In the genomic region with DNA sequence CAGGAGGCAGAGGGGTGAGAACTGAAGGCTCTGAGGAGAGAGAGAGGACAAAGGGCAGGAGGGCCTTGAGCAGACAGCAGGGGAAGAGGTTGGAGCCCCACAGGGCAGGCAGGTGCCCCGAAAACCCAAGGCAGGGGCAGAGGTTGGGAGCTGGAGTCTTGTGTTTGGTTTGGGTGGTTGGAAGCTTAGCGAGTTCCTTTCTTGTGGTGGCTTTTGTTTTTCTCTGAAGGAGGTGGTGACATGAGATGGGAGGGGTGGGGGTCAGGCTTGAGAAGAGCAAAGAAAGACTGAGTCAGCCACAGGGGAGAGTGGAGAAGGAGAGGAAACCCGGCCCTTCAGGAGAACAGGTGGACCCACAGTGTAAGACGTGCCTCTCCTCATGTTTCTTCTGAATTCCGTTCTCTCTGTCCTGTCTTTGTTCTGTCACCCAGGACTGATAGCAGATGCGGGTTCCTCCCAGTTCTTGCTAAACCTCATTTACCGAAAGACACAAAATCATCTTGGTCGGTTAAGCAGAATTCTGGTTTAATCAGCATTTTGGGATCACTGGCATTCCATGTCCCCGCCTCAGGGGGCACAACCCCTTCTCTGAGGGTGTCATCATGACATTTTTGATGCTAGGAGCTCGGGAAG, we compare ENCODE assay signal across 15 cellular contexts.
DNase-seq lines count a peak whose midpoint lies in the region; TF ChIP-seq lines count a peak whose summit lies in the region.
"Had no signal": no experiment of that assay in that cellular context is flagged by ENCODE, and none has a peak within 500 bp of the region (broad histone marks: within the 10 kb centered on the region; RNA-seq: fewer than 3 reads in every experiment).

No MANE protein-coding gene starts in this region.

- H2BK5ac ChIP-seq in trophoblast cell (ENCODE audit: low read depth, low read length, poor library complexity) = no peak overlapping the region

- no peaks in the 10 kb centered on the region for H3K4me1 ChIP-seq in trophoblast cell (ENCODE audit: control insufficient read depth in 1 of 2, insufficient read depth in 2 of 2, low read length in 2 of 2)
- H3K4me1 ChIP-seq: A549, BE2C had no signal

- no CpG with 5 or more reads among the region's 10 CpGs for WGBS in trophoblast cell (ENCODE audit: extremely low coverage, insufficient coverage, insufficient read length)

- H3K79me2 ChIP-seq in trophoblast cell (ENCODE audit: control insufficient read depth, insufficient read depth, low read length, poor library complexity) = no peaks in the 10 kb centered on the region

- no peaks in the 10 kb centered on the region for H3K36me3 Mint-ChIP-seq in Calu3 (ENCODE audit: insufficient read depth, unreplicated experiment)
- H3K36me3 Mint-ChIP-seq: CD8-positive, alpha-beta memory T cell; IgD-negative memory B cell had no signal

- no peaks in the 10 kb centered on the region for H3K27me3 Mint-ChIP-seq in Calu3 (ENCODE audit: unreplicated experiment)
- H3K27me3 Mint-ChIP-seq: CD8-positive, alpha-beta memory T cell; IgD-negative memory B cell had no signal

- H3K36me3 ChIP-seq in trophoblast cell (ENCODE audit: control insufficient read depth in 1 of 2, insufficient read depth in 2 of 2, low read length in 2 of 2) = peaks cover 8 to 14% of the 10 kb centered on the region in 2 experiments
- H3K36me3 ChIP-seq: BE2C had no signal

- no peak overlapping the region for H3K27ac ChIP-seq in trophoblast cell (ENCODE audit: low read depth, low read length)
- H3K27ac ChIP-seq: A549, KMS-11 had no signal

- H3K79me1 ChIP-seq in trophoblast cell (ENCODE audit: low read length) = no peaks in the 10 kb centered on the region

- H4K12ac ChIP-seq in trophoblast cell (ENCODE audit: low read depth, low read length) = no peak overlapping the region

- H3K4ac ChIP-seq in trophoblast cell (ENCODE audit: low read depth, low read length) = no peak overlapping the region

- peaks cover 2% of the 10 kb centered on the region for H3K9me3 ChIP-seq in trophoblast cell (ENCODE audit: insufficient read depth, low read depth, low read length)
- H3K9me3 ChIP-seq: A549, BE2C had no signal

- H3K9me3 Mint-ChIP-seq in Calu3 (ENCODE audit: low read depth, unreplicated experiment) = no peaks in the 10 kb centered on the region

- H3K23ac ChIP-seq in trophoblast cell (ENCODE audit: low read length) = no peak overlapping the region

- H3K4me3 ChIP-seq in Jurkat, Clone E6-1 (ENCODE audit: low read length) = no peak overlapping the region
- H3K4me3 ChIP-seq in trophoblast cell (ENCODE audit: low read depth, low read length) = no peak overlapping the region
- H3K4me3 ChIP-seq: A549 had no signal

- H4K91ac ChIP-seq in trophoblast cell (ENCODE audit: low read depth, low read length) = no peak overlapping the region

- H3K14ac ChIP-seq in trophoblast cell (ENCODE audit: low read length) = no peak overlapping the region

- H2BK120ac ChIP-seq in trophoblast cell (ENCODE audit: insufficient read depth, low read length, poor library complexity) = no peak overlapping the region

- H2AFZ ChIP-seq in trophoblast cell (ENCODE audit: insufficient read depth, low read length, poor library complexity) = no peak overlapping the region

- CTCF ChIA-PET in Calu3 (lab: Charles Lee) = no interaction called here

- no peaks in the 10 kb centered on the region for H3K27me3 ChIP-seq in trophoblast cell (ENCODE audit: insufficient read depth, low read length)
- H3K27me3 ChIP-seq: BE2C had no signal

- no peaks in the 10 kb centered on the region for H3K4me1 Mint-ChIP-seq in Calu3 (ENCODE audit: low read depth, unreplicated experiment)
- H3K4me1 Mint-ChIP-seq: CD8-positive, alpha-beta memory T cell; IgD-negative memory B cell had no signal

- H3K18ac ChIP-seq in trophoblast cell (ENCODE audit: low read length) = no peak overlapping the region

- no peak for TF ChIP-seq CTCF in Calu3 (IDR thresholded peaks at IDR 0.05; ENCODE audit: unreplicated experiment)

- H3K4me2 ChIP-seq in trophoblast cell (ENCODE audit: low read length) = no peak overlapping the region
- H3K4me2 ChIP-seq: A549, KMS-11 had no signal

- no TSS peak for BruUV-seq in Calu3 (replicated peaks; lab: Mats Ljungman, UMichigan)

- H4K8ac ChIP-seq in trophoblast cell (ENCODE audit: low read depth, low read length) = no peak overlapping the region

- no peak overlapping the region for H2BK12ac ChIP-seq in trophoblast cell (ENCODE audit: low read length)

- no peak overlapping the region for H2AK5ac ChIP-seq in trophoblast cell (ENCODE audit: low read length)

- DNase-seq in Calu3 (no peak), left kidney (ENCODE audit: low read depth, low spot score) (peak; percentile 18), trophoblast cell (peak; percentile 83 to 90), OCI-M2 (lab: John Stamatoyannopoulos, UW; ENCODE audit: unreplicated experiment) (no peak), posterior cingulate gyrus (no peak)
- peak; percentile 72 for DNase-seq in Jurkat, Clone E6-1 (ENCODE audit: low read depth, low spot score)
- DNase-seq in activated CD4-positive, CD25-positive, alpha-beta regulatory T cell (lab: John Stamatoyannopoulos, UW) = no peak
- DNase-seq: BE2C; CD8-positive, alpha-beta memory T cell; DMS 273 treated with DMSO at 0.1 percent for 48 hours; DMS79 treated with DMSO at 0.1 percent for 48 hours; GDM1 had no signal

- no peak overlapping the region for H3K9ac ChIP-seq in trophoblast cell (ENCODE audit: low read length)
- H3K9ac ChIP-seq: KMS-11 had no signal

- H3K27ac Mint-ChIP-seq in Calu3 (ENCODE audit: unreplicated experiment) = peak overlapping the region; percentile 30
- H3K27ac Mint-ChIP-seq: CD8-positive, alpha-beta memory T cell; IgD-negative memory B cell had no signal

- no peak overlapping the region for H3K4me3 Mint-ChIP-seq in Calu3 (ENCODE audit: low read depth, unreplicated experiment)
- H3K4me3 Mint-ChIP-seq: CD8-positive, alpha-beta memory T cell; IgD-negative memory B cell had no signal

- intact Hi-C loops in Calu3 (cut with micrococcal nuclease; ENCODE audit: unreplicated experiment) (no loop called here), posterior cingulate gyrus (cut with DNase I) (no loop called here)

Comparison
In these comparisons a context has a peak if more than half of its experiments do, and no peak if none do; other contexts are left out.
1. DNase-seq: peak in Jurkat, Clone E6-1 (single experiment), left kidney (single experiment) and trophoblast cell (2 of 2); none in Calu3 (single experiment), OCI-M2 (single experiment), activated CD4-positive, CD25-positive, alpha-beta regulatory T cell (0 of 4) and posterior cingulate gyrus (0 of 10).